Comparison of ENCODE assay signal across 9 cellular contexts in genomic region chr4:106898621-106899230, GRCh38.
DNase-seq lines count a peak whose midpoint lies in the region; ATAC-seq and TF ChIP-seq lines count a peak whose summit lies in the region.
"Had no signal": no experiment of that assay in that cellular context is flagged by ENCODE, and none has a peak within 500 bp of the region (broad histone marks: within the 10 kb centered on the region; RNA-seq: fewer than 3 reads in every experiment).

No MANE protein-coding gene starts in this region.

- TF ChIP-seq RAD21 in HCT116 (IDR thresholded peaks at IDR 0.05; ENCODE audit: low read depth) = peak; percentile 72

- H3K27me3 ChIP-seq in HCT116 (ENCODE audit: insufficient read depth, low read length) (no peaks in the 10 kb centered on the region), MM.1S (replicated peaks; ENCODE audit: insufficient read depth, low read length) (no peaks in the 10 kb centered on the region), upper lobe of left lung (no peaks in the 10 kb centered on the region)

- H3K9me2 ChIP-seq in HCT116 (ENCODE audit: insufficient read depth) = no peaks in the 10 kb centered on the region
- no peaks in the 10 kb centered on the region for H3K9me2 ChIP-seq in MM.1S (replicated peaks; ENCODE audit: insufficient read depth, low read length)

- RAD21 ChIA-PET in HCT116 (lab: Charles Lee; ENCODE audit: low non-redundant PET in 1 of 2, low total read pairs in 2 of 2, uncharacterized antibody in 2 of 2, unreplicated experiment in 2 of 2) = no interaction called here

- DNase-seq in A172 (ENCODE audit: low spot score) (peak; percentile 51), ELF-1 (ENCODE audit: low read depth, low spot score) (peak; percentile 1), HCT116 (ENCODE audit: low read depth, low spot score) (peak; percentile 51), MM.1S (peak; percentile 51), amniotic epithelial cell (ENCODE audit: low read depth) (peak; percentile 60), islet precursor cell (peak; percentile 64), upper lobe of left lung (peak in 1 of 2 donors; percentile 28), T-helper 9 cell (no peak)
- DNase-seq: naive B cell had no signal

- no peak for TF ChIP-seq EP300 in upper lobe of left lung (IDR thresholded peaks at IDR 0.05)

- H4K20me1 ChIP-seq in HCT116 (ENCODE audit: insufficient read depth) (no peaks in the 10 kb centered on the region), MM.1S (ENCODE audit: insufficient read depth, low read length) (no peaks in the 10 kb centered on the region)

- no TSS peak for BruUV-seq in HCT116 (replicated peaks; lab: Mats Ljungman, UMichigan)

- H3F3A ChIP-seq in MM.1S (ENCODE audit: insufficient read depth, low read length) = no peaks in the 10 kb centered on the region

- H3K36me3 ChIP-seq in HCT116 (ENCODE audit: control insufficient read depth in 1 of 2, insufficient read depth in 2 of 2, low read length in 2 of 2) (no peaks in the 10 kb centered on the region), MM.1S (replicated peaks; ENCODE audit: insufficient read depth, low read length) (no peaks in the 10 kb centered on the region), upper lobe of left lung (no peaks in the 10 kb centered on the region)

- CTCF ChIA-PET in HCT116 (lab: Charles Lee) = interaction anchor here (0.8 to 2.6 kb wide), 12 partner anchors 9 to 632 kb away, joined by 3 to 15 read pairs (median 4); partner anchors contain the start of gene GIMD1

- no peak overlapping the region for H3K27ac ChIP-seq in HCT116 (ENCODE audit: low read depth, low read length)
- no peak overlapping the region for H3K27ac ChIP-seq in MM.1S (ENCODE audit: low read length)
- H3K27ac ChIP-seq in upper lobe of left lung = no peak overlapping the region

- no peaks in the 10 kb centered on the region for H3K4me1 ChIP-seq in HCT116 (ENCODE audit: control insufficient read depth in 1 of 2, insufficient read depth in 2 of 2, low read length in 2 of 2)
- H3K4me1 ChIP-seq in MM.1S (ENCODE audit: low read length) = no peaks in the 10 kb centered on the region
- no peaks in the 10 kb centered on the region for H3K4me1 ChIP-seq in upper lobe of left lung

- POLR2A ChIA-PET in HCT116 (lab: Charles Lee) = no interaction called here

- ATAC-seq in HCT116 = peak; percentile 93
- ATAC-seq in upper lobe of left lung (ENCODE audit: low FRiP score in 2 of 2) = peak in 1 of 2 donors; percentile 53

- H3K4me3 ChIP-seq in HCT116 (replicated peaks in 1 of 2; ENCODE audit: low read depth in 1 of 2, low read length in 2 of 2) (no peak overlapping the region), MM.1S (ENCODE audit: low read length) (no peak overlapping the region), upper lobe of left lung (no peak overlapping the region)

- TF ChIP-seq CTCF in HCT116 (IDR thresholded peaks at IDR 0.05 in 2 of 3, conservative IDR thresholded peaks at IDR 0.05 in 1 of 3; ENCODE audit: borderline replicate concordance in 1 of 3, insufficient read depth in 1 of 3, low read depth in 2 of 3, low read length in 2 of 3) (peak; percentile 51 to 89 (median 74)), MM.1S (IDR thresholded peaks at IDR 0.05; ENCODE audit: low read length) (peak; percentile 81), upper lobe of left lung (IDR thresholded peaks at IDR 0.05) (peak; percentile 30 to 71 (median 37))

- no peaks in the 10 kb centered on the region for H3K79me2 ChIP-seq in HCT116 (ENCODE audit: insufficient read depth, low read length)
- no peaks in the 10 kb centered on the region for H3K79me2 ChIP-seq in MM.1S (ENCODE audit: low read length)

- no peak overlapping the region for H2AFZ ChIP-seq in HCT116 (ENCODE audit: low read depth, low read length, poor library complexity, severe bottlenecking)
- no peak overlapping the region for H2AFZ ChIP-seq in MM.1S (ENCODE audit: low read length)

- 42 to 47% methylated on average over 4 of the region's 4 CpGs for WGBS in upper lobe of left lung, 2 donors

- intact Hi-C loops in HCT116 (cut with micrococcal nuclease) = loop anchor here (1.0 to 5.0 kb wide), 4 partner anchors 206 to 632 kb away; no protein-coding TSS in a partner anchor

- no peak overlapping the region for H3K4me2 ChIP-seq in HCT116 (ENCODE audit: low read length)
- no peak overlapping the region for H3K4me2 ChIP-seq in MM.1S (ENCODE audit: low read depth, low read length)

- H3K9me3 ChIP-seq in HCT116 (ENCODE audit: control insufficient read depth in 1 of 2, insufficient read depth in 1 of 2, low read depth in 1 of 2, low read length in 2 of 2) (no peaks in the 10 kb centered on the region), MM.1S (replicated peaks; ENCODE audit: insufficient read depth, low read length) (no peaks in the 10 kb centered on the region), upper lobe of left lung (no peaks in the 10 kb centered on the region)

- no peak for TF ChIP-seq POLR2A in HCT116 (IDR thresholded peaks at IDR 0.05; ENCODE audit: borderline replicate concordance, extremely low read depth, insufficient read depth, insufficient read length)
- TF ChIP-seq POLR2A in upper lobe of left lung (IDR thresholded peaks at IDR 0.05) = no peak

- H3K9ac ChIP-seq in HCT116 (ENCODE audit: low read length) = no peak overlapping the region
- no peak overlapping the region for H3K9ac ChIP-seq in MM.1S (ENCODE audit: low read length)

TF ChIP-seq in HCT116, 20 proteins besides CTCF, POLR2A, EP300 and RAD21:
- TF ChIP-seq CEBPB (IDR thresholded peaks at IDR 0.05; ENCODE audit: low read depth) (no peak), JUND (IDR thresholded peaks at IDR 0.05) (no peak), MAX (IDR thresholded peaks at IDR 0.05) (no peak), EZH2 (IDR thresholded peaks at IDR 0.05) (no peak), EGR1 (IDR thresholded peaks at IDR 0.05; ENCODE audit: low read depth) (no peak), FOSL1 (IDR thresholded peaks at IDR 0.05; ENCODE audit: low read depth) (no peak), SRF (IDR thresholded peaks at IDR 0.05; ENCODE audit: low read depth) (no peak), ZNF274 (IDR thresholded peaks at IDR 0.05; ENCODE audit: low read depth, low read length) (no peak), ZBTB33 (IDR thresholded peaks at IDR 0.05; ENCODE audit: extremely low read depth, insufficient replicate concordance, low read length) (no peak), EZH2phosphoT487 (IDR thresholded peaks at IDR 0.05; ENCODE audit: borderline replicate concordance) (no peak), ELF1 (IDR thresholded peaks at IDR 0.05; ENCODE audit: borderline replicate concordance, low read depth) (no peak), YY1 (IDR thresholded peaks at IDR 0.05; ENCODE audit: extremely low read depth, insufficient replicate concordance, low read depth, low read length) (no peak), POLR2AphosphoS5 (IDR thresholded peaks at IDR 0.05; ENCODE audit: low read depth, low read length) (no peak), SP1 (IDR thresholded peaks at IDR 0.05; ENCODE audit: low read depth) (no peak), ATF3 (IDR thresholded peaks at IDR 0.05) (no peak), ZFX (IDR thresholded peaks at IDR 0.05) (no peak), SIN3A (IDR thresholded peaks at IDR 0.05; ENCODE audit: low read depth) (no peak)
- TF ChIP-seq, protein P1, sequence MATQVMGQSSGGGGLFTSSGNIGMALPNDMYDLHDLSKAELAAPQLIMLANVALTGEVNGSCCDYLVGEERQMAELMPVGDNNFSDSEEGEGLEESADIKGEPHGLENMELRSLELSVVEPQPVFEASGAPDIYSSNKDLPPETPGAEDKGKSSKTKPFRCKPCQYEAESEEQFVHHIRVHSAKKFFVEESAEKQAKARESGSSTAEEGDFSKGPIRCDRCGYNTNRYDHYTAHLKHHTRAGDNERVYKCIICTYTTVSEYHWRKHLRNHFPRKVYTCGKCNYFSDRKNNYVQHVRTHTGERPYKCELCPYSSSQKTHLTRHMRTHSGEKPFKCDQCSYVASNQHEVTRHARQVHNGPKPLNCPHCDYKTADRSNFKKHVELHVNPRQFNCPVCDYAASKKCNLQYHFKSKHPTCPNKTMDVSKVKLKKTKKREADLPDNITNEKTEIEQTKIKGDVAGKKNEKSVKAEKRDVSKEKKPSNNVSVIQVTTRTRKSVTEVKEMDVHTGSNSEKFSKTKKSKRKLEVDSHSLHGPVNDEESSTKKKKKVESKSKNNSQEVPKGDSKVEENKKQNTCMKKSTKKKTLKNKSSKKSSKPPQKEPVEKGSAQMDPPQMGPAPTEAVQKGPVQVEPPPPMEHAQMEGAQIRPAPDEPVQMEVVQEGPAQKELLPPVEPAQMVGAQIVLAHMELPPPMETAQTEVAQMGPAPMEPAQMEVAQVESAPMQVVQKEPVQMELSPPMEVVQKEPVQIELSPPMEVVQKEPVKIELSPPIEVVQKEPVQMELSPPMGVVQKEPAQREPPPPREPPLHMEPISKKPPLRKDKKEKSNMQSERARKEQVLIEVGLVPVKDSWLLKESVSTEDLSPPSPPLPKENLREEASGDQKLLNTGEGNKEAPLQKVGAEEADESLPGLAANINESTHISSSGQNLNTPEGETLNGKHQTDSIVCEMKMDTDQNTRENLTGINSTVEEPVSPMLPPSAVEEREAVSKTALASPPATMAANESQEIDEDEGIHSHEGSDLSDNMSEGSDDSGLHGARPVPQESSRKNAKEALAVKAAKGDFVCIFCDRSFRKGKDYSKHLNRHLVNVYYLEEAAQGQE (IDR thresholded peaks at IDR 0.05; ENCODE audit: low read depth) = no peak
TF ChIP-seq in HCT116: peak in this region for 0.
